15 cellular contexts compared by ENCODE assay signal in genomic region chr6:45956663-45957062, GRCh38.
DNase-seq lines count a peak whose midpoint lies in the region; ATAC-seq, FAIRE-seq and TF ChIP-seq lines count a peak whose summit lies in the region.
"Had no signal": no experiment of that assay in that cellular context is flagged by ENCODE, and none has a peak within 500 bp of the region (broad histone marks: within the 10 kb centered on the region; RNA-seq: fewer than 3 reads in every experiment).

No MANE protein-coding gene starts in this region.

- ATAC-seq in GM21723 (IDR thresholded peaks at IDR 0.05; ENCODE audit: unreplicated experiment) = no peak

- H3K27ac Mint-ChIP-seq in nephron = peak overlapping the region in 2 of 3 experiments; percentile 54 to 60
- H3K27ac Mint-ChIP-seq: CD8-positive, alpha-beta memory T cell had no signal

- peaks cover 7% of the 10 kb centered on the region for H3K27me3 Mint-ChIP-seq in nephron (ENCODE audit: low read depth)
- H3K27me3 Mint-ChIP-seq: CD8-positive, alpha-beta memory T cell had no signal

- H3K4me3 Mint-ChIP-seq in nephron = no peak overlapping the region
- H3K4me3 Mint-ChIP-seq: CD8-positive, alpha-beta memory T cell had no signal

- H3K4me1 Mint-ChIP-seq in nephron = peaks cover 29% of the 10 kb centered on the region

- peaks cover 9% of the 10 kb centered on the region for H3K36me3 Mint-ChIP-seq in nephron (ENCODE audit: low read depth)

- DNase-seq in NCI-H1417 (lab: John Stamatoyannopoulos, UW) (peak in 2 of 3 experiments; percentile 23 to 43), NCI-H1417 treated with DMSO at 0.1 percent for 48 hours (lab: John Stamatoyannopoulos, UW) (no peak), NCI-H69 (lab: John Stamatoyannopoulos, UW) (peak; percentile 24), DMS79 (lab: John Stamatoyannopoulos, UW) (no peak), HTR-8/SVneo (ENCODE audit: insufficient read length, low spot score) (no peak)
- no peak for DNase-seq in activated CD4-positive, alpha-beta T cell treated with anti-CD3 and anti-CD28 coated beads for 4 hours
- DNase-seq: AML-193; Caco-2; CD8-positive, alpha-beta memory T cell; GF-D8; H7; KBM-7 had no signal

- TF ChIP-seq CTCF in nephron (IDR thresholded peaks at IDR 0.05; ENCODE audit: unreplicated experiment in 3 of 3) = no peak

- FAIRE-seq in HTR-8/SVneo (lab: Jason Lieb, UNC) = no peak
- FAIRE-seq: GM19239 had no signal

- peaks cover 2% of the 10 kb centered on the region for H3K9me3 Mint-ChIP-seq in nephron
- H3K9me3 Mint-ChIP-seq: CD8-positive, alpha-beta memory T cell had no signal

Comparison
In these comparisons a context has a peak if more than half of its experiments do, and no peak if none do; other contexts are left out.
1. DNase-seq: peak in NCI-H1417 (2 of 3) and NCI-H69 (single experiment); none in NCI-H1417 treated with DMSO at 0.1 percent for 48 hours (single experiment), activated CD4-positive, alpha-beta T cell treated with anti-CD3 and anti-CD28 coated beads for 4 hours (0 of 2), DMS79 (single experiment) and HTR-8/SVneo (single experiment).